8 cellular contexts compared by ENCODE assay signal in genomic region chr13:48975101-48975925, GRCh38. TPM values are rescaled to one million over a fixed set of nuclear protein-coding genes. Genes with fewer than 3 reads are reported as not detected.
A peak's percentile ranks its signal among the peaks of the same experiment; 100 is the strongest.
DNase-seq lines count a peak whose midpoint lies in the region; ATAC-seq and TF ChIP-seq lines count a peak whose summit lies in the region.

Gene FNDC3A, plus strand, starts transcription at chr13:48975912. Its CDS starts 30,279 bp downstream, at chr13:49006191.

- H3K27me3 Mint-ChIP-seq in activated CD8-positive, alpha-beta T cell treated with anti-CD3 and anti-CD28 coated beads for 36 hours: peaks cover under 1% of the 10 kb centered on the region
- H3K27me3 Mint-ChIP-seq in endothelial cell (ENCODE audit: unreplicated experiment): peaks cover 18% of the 10 kb centered on the region
- peaks cover 9% of the 10 kb centered on the region for H3K27me3 Mint-ChIP-seq in mesothelial cell of epicardium (ENCODE audit: low read depth)

- H3K4me3 Mint-ChIP-seq in activated CD8-positive, alpha-beta T cell treated with anti-CD3 and anti-CD28 coated beads for 36 hours: peak within 1 kb of the TSS; percentile 93
- H3K4me3 Mint-ChIP-seq in endothelial cell (ENCODE audit: unreplicated experiment) (peak within 1 kb of the TSS; percentile 97), mesothelial cell of epicardium (peak within 1 kb of the TSS; percentile 88)

- peak; percentile 44 for DNase-seq in activated T-cell treated with anti-CD3 and anti-CD28 coated beads for 1 hour (ENCODE audit: low read depth)
- no peak for DNase-seq in activated T-cell treated with anti-CD3 and anti-CD28 coated beads, Interleukin-2, amount 50 U/mL, for 1 hour
- DNase-seq in NCI-H345 treated with DMSO at 0.1 percent for 48 hours (lab: John Stamatoyannopoulos, UW; ENCODE audit: unreplicated experiment): peak; percentile 4
- peak; percentile 56 for DNase-seq in activated CD8-positive, alpha-beta T cell treated with anti-CD3 and anti-CD28 coated beads for 36 hours
- peak; percentile 73 for DNase-seq in endothelial cell (ENCODE audit: low spot score)
- peak; percentile 40 to 76 for DNase-seq in mesothelial cell of epicardium (ENCODE audit: low spot score in 2 of 2, unreplicated experiment in 2 of 2)
- DNase-seq in stimulated activated CD8-positive, alpha-beta memory T cell treated with anti-CD3 and anti-CD28 coated beads, Interleukin-7, amount 100 ng/mL, for 24 hours (ENCODE audit: low read depth): peak; percentile 21

- CTCF ChIA-PET in activated CD8-positive, alpha-beta T cell treated with anti-CD3 and anti-CD28 coated beads for 36 hours (lab: Charles Lee): interaction anchor here (1.0 to 1.5 kb wide), 2 partner anchors 46 to 91 kb away, joined by 4 to 5 read pairs; no protein-coding TSS in a partner anchor

- ATAC-seq in HG02870 (IDR thresholded peaks at IDR 0.05; ENCODE audit: unreplicated experiment): peak; percentile 15
- ATAC-seq in activated CD8-positive, alpha-beta T cell treated with anti-CD3 and anti-CD28 coated beads for 36 hours: peak; percentile 18

- peaks cover 30% of the 10 kb centered on the region for H3K4me1 Mint-ChIP-seq in activated CD8-positive, alpha-beta T cell treated with anti-CD3 and anti-CD28 coated beads for 36 hours (ENCODE audit: low read depth)
- H3K4me1 Mint-ChIP-seq in endothelial cell (ENCODE audit: unreplicated experiment): peaks cover 24% of the 10 kb centered on the region
- H3K4me1 Mint-ChIP-seq in mesothelial cell of epicardium: peaks cover 39% of the 10 kb centered on the region

- POLR2A ChIA-PET in activated CD8-positive, alpha-beta T cell treated with anti-CD3 and anti-CD28 coated beads for 36 hours (lab: Charles Lee): interaction anchor here (0.5 to 4.3 kb wide), 12 partner anchors 9 to 938 kb away, joined by 3 to 13 read pairs (median 3); partner anchors contain the start of gene NUDT15

- intact Hi-C loops in activated CD8-positive, alpha-beta T cell treated with anti-CD3 and anti-CD28 coated beads for 36 hours (cut with micrococcal nuclease): loop anchor here (5.0 kb wide), 1 partner anchor 137 kb away; no protein-coding TSS in a partner anchor

- H3K27ac Mint-ChIP-seq in activated CD8-positive, alpha-beta T cell treated with anti-CD3 and anti-CD28 coated beads for 36 hours: peak within 1 kb of the TSS; percentile 97
- H3K27ac Mint-ChIP-seq in endothelial cell (ENCODE audit: unreplicated experiment) (peak within 1 kb of the TSS; percentile 98), mesothelial cell of epicardium (peak within 1 kb of the TSS; percentile 98)

- peaks cover 26% of the 10 kb centered on the region for H3K9me3 Mint-ChIP-seq in activated CD8-positive, alpha-beta T cell treated with anti-CD3 and anti-CD28 coated beads for 36 hours
- H3K9me3 Mint-ChIP-seq in endothelial cell (ENCODE audit: unreplicated experiment) (no peaks in the 10 kb centered on the region), mesothelial cell of epicardium (peaks cover 11% of the 10 kb centered on the region)

- TF ChIP-seq CTCF in activated CD8-positive, alpha-beta T cell treated with anti-CD3 and anti-CD28 coated beads for 36 hours (IDR thresholded peaks at IDR 0.05): no peak
- no peak for TF ChIP-seq CTCF in endothelial cell (IDR thresholded peaks at IDR 0.05; ENCODE audit: unreplicated experiment)
- no peak for TF ChIP-seq CTCF in mesothelial cell of epicardium (IDR thresholded peaks at IDR 0.05; ENCODE audit: unreplicated experiment)

- peaks cover 38% of the 10 kb centered on the region for H3K36me3 Mint-ChIP-seq in activated CD8-positive, alpha-beta T cell treated with anti-CD3 and anti-CD28 coated beads for 36 hours (ENCODE audit: low read depth)
- H3K36me3 Mint-ChIP-seq in endothelial cell (ENCODE audit: low read depth, unreplicated experiment) (peaks cover 8% of the 10 kb centered on the region), mesothelial cell of epicardium (peaks cover 5% of the 10 kb centered on the region)

RNA-seq across cellular contexts. Expression of gene FNDC3A, which starts in this region (rescaled TPM):
- 10 to 100 TPM; 25.7 to 26.6 TPM for total RNA-seq in activated CD8-positive, alpha-beta T cell treated with anti-CD3 and anti-CD28 coated beads for 36 hours
- total RNA-seq in endothelial cell (ENCODE audit: unreplicated experiment): 39.4 TPM
- 94.1 to 96.6 TPM (median 94.7 TPM) in 3 replicates for total RNA-seq in mesothelial cell of epicardium
